ENCODE assay signal across 9 cellular contexts in genomic region chr1:11285883-11286734, GRCh38. TPM values are rescaled to one million over a fixed set of nuclear protein-coding genes. Genes with fewer than 3 reads are reported as not detected.
DNase-seq lines count a peak whose midpoint lies in the region; ATAC-seq lines count a peak whose summit lies in the region.
"Had no signal": no experiment of that assay in that cellular context is flagged by ENCODE, and none has a peak within 500 bp of the region (broad histone marks: within the 10 kb centered on the region; RNA-seq: fewer than 3 reads in every experiment).

No MANE protein-coding gene starts in this region.

- H4K8ac ChIP-seq in mesenchymal stem cell (ENCODE audit: low read length): peak overlapping the region; percentile 40

- H3K18ac ChIP-seq in mesenchymal stem cell (ENCODE audit: low read depth in 1 of 2, low read length in 2 of 2): no peak overlapping the region

- H2BK15ac ChIP-seq in mesenchymal stem cell (ENCODE audit: low read depth, poor library complexity, severe bottlenecking): no peak overlapping the region

- H2BK12ac ChIP-seq in mesenchymal stem cell (ENCODE audit: low read length in 2 of 2): no peak overlapping the region

- H3K9me3 ChIP-seq in HUES64 (ENCODE audit: insufficient read depth, low read depth, low read length): no peaks in the 10 kb centered on the region
- no peaks in the 10 kb centered on the region for H3K9me3 ChIP-seq in mesenchymal stem cell (ENCODE audit: control insufficient read depth, low read length)

- peaks cover 11% of the 10 kb centered on the region for H3K36me3 ChIP-seq in HUES64 (ENCODE audit: insufficient read depth, low read length)
- peaks cover 12 to 26% of the 10 kb centered on the region in 2 experiments for H3K36me3 ChIP-seq in mesenchymal stem cell (ENCODE audit: control insufficient read depth in 1 of 2, insufficient read depth in 2 of 2, low read depth in 1 of 2, low read length in 2 of 2)

- H3K4me1 ChIP-seq in HUES64 (ENCODE audit: insufficient read depth, low read length) (peaks cover 35% of the 10 kb centered on the region), mesenchymal stem cell (ENCODE audit: control insufficient read depth, insufficient read depth, low read depth, low read length) (peaks cover 10% of the 10 kb centered on the region)

- DNase-seq in COR-L47 (lab: John Stamatoyannopoulos, UW) (peak; percentile 25), anterior cingulate cortex (lab: John Stamatoyannopoulos, UW) (peak in 34 of 58 donors; percentile 3 to 75 (median 32)), mesenchymal stem cell (no peak), activated gamma-delta T cell treated with Interleukin-2 at 50 U/mL for 16 hours (no peak), NOMO-1 (lab: John Stamatoyannopoulos, UW; ENCODE audit: unreplicated experiment in 2 of 2) (no peak), kidney tubule cell (ENCODE audit: low spot score) (no peak)
- DNase-seq: stimulated activated naive CD8-positive, alpha-beta T cell treated with anti-CD3 and anti-CD28 coated beads, Interleukin-15, Interleukin-2, amounts not matched to agents 100 U/mL and 50 U/mL, for 24 hours had no signal

- H3K4ac ChIP-seq in mesenchymal stem cell (ENCODE audit: low read depth in 1 of 2, low read length in 2 of 2): no peak overlapping the region

- H2BK120ac ChIP-seq in mesenchymal stem cell (ENCODE audit: low read depth, low read length): no peak overlapping the region

- no peak overlapping the region for H2AK5ac ChIP-seq in mesenchymal stem cell (ENCODE audit: low read length, severe bottlenecking)

- H4K91ac ChIP-seq in mesenchymal stem cell (ENCODE audit: low read length): no peak overlapping the region

- no peak overlapping the region for H3K9ac ChIP-seq in HUES64 (ENCODE audit: low read depth, low read length)
- peak overlapping the region; percentile 10 for H3K9ac ChIP-seq in mesenchymal stem cell (ENCODE audit: low read length)

- peaks cover 43% of the 10 kb centered on the region for H3K79me1 ChIP-seq in mesenchymal stem cell (replicated peaks; ENCODE audit: low read length, poor library complexity, severe bottlenecking)

- peak overlapping the region; percentile 82 for H3K27ac ChIP-seq in HUES64 (ENCODE audit: low read depth, low read length)
- H3K27ac ChIP-seq in mesenchymal stem cell (ENCODE audit: low read length, poor library complexity, severe bottlenecking): no peak overlapping the region

- H3K27me3 ChIP-seq in HUES64 (ENCODE audit: insufficient read depth, low read length) (no peaks in the 10 kb centered on the region), mesenchymal stem cell (ENCODE audit: control insufficient read depth in 1 of 2, insufficient read depth in 1 of 2, low read length in 2 of 2) (no peaks in the 10 kb centered on the region)

- H3K4me2 ChIP-seq in mesenchymal stem cell (ENCODE audit: low read length, poor library complexity, severe bottlenecking): no peak overlapping the region

- no peak overlapping the region for H2BK5ac ChIP-seq in mesenchymal stem cell (ENCODE audit: low read depth, low read length, poor library complexity, severe bottlenecking)

- no peak for ATAC-seq in GM21367 (IDR thresholded peaks at IDR 0.05; ENCODE audit: unreplicated experiment)
- ATAC-seq: stimulated activated naive CD8-positive, alpha-beta T cell treated with anti-CD3 and anti-CD28 coated beads, Interleukin-15, Interleukin-2, amounts not matched to agents 100 U/mL and 50 U/mL, for 24 hours had no signal

- 61% methylated on average over 7 of the region's 7 CpGs for WGBS in HUES64
- WGBS in mesenchymal stem cell: 97% methylated on average over 6 of the region's 7 CpGs

- H3K4me3 ChIP-seq in HUES64 (ENCODE audit: low read length) (peak overlapping the region; percentile 24; the same call in 1 of the 2 replicates), mesenchymal stem cell (ENCODE audit: insufficient read depth in 1 of 2, low read depth in 1 of 2, low read length in 2 of 2) (no peak overlapping the region)

- no peak overlapping the region for H3K14ac ChIP-seq in mesenchymal stem cell (ENCODE audit: low read length in 2 of 2)

- H2AFZ ChIP-seq in mesenchymal stem cell (ENCODE audit: low read depth, low read length): no peak overlapping the region

- no peak overlapping the region for H3K23ac ChIP-seq in mesenchymal stem cell (ENCODE audit: low read length in 2 of 2)

RNA-seq across cellular contexts. Expression of gene UBIAD1, which starts 13.1 kb away (rescaled TPM):
- polyA plus RNA-seq in HUES64 (2013, experiment 1 of 2): 17.0 TPM
- 14.6 TPM for polyA plus RNA-seq in HUES64 (2013, experiment 2 of 2)
- polyA plus RNA-seq in mesenchymal stem cell (2013, experiment 1 of 2): 6.8 TPM
- polyA plus RNA-seq in mesenchymal stem cell (2013, experiment 2 of 2): 6.7 TPM

RNA-seq across cellular contexts. Expression of gene MTOR, which starts 23.8 kb away (rescaled TPM):
- 35.6 TPM for polyA plus RNA-seq in HUES64 (2013, experiment 1 of 2)
- 36.1 TPM for polyA plus RNA-seq in HUES64 (2013, experiment 2 of 2)
- 13.8 TPM for polyA plus RNA-seq in mesenchymal stem cell (2013, experiment 1 of 2)
- 12.8 TPM for polyA plus RNA-seq in mesenchymal stem cell (2013, experiment 2 of 2)

Comparison
In these comparisons a context has a peak if more than half of its experiments do, and no peak if none do; other contexts are left out.
1. DNase-seq: peak in COR-L47 (single experiment) and anterior cingulate cortex (34 of 58); none in mesenchymal stem cell (single experiment), activated gamma-delta T cell treated with Interleukin-2 at 50 U/mL for 16 hours (single experiment), NOMO-1 (0 of 2) and kidney tubule cell (single experiment).